In the genomic region with DNA sequence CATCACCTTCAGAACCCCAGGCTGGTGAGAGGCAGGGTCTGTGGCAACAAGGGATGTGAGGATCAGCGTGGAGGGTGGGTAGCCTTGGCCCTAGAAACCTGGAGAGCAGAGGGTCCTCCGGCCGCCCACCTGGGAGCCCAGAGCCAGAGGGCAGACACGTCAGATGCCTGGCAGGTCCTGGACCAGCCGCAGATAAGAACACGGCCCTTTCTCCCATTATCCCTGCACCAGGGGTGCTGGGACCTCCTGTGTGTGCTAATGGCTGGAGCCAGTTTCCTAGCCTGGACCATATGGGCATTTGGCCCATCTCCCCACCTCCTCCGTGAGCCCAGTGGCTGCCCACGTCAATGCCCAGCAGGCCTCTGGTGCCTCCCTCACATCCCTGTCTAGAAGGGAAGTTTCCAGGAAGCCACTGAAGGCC, we compare ENCODE assay signal across 23 cellular contexts.
"Had no signal": no experiment of that assay in that cellular context is flagged by ENCODE, and none has a peak within 500 bp of the region (broad histone marks: within the 10 kb centered on the region; RNA-seq: fewer than 3 reads in every experiment).

No MANE protein-coding gene starts in this region.

- H3K27me3 ChIP-seq: esophagus muscularis mucosa, foreskin keratinocyte, heart left ventricle, suprapubic skin, tibial nerve had no signal

- ATAC-seq: activated CD8-positive, alpha-beta T cell treated with anti-CD3 and anti-CD28 coated beads for 36 hours; activated T-cell treated with anti-CD3 and anti-CD28 coated beads, Interleukin-2, amount 50 U/mL, for 4 hours; activated T-helper 17 cell treated with anti-CD3 and anti-CD28 coated beads, Interleukin-2, amount 50 U/mL, for 72 hours; foreskin keratinocyte; heart left ventricle; left lobe of liver; psoas muscle had no signal

- H3K9ac ChIP-seq: parathyroid adenoma had no signal

- H3K9me3 ChIP-seq: esophagus muscularis mucosa, heart left ventricle, psoas muscle, suprapubic skin, tibial nerve had no signal

- H3K4me1 ChIP-seq: foreskin keratinocyte, suprapubic skin had no signal

- H3K79me2 ChIP-seq: parathyroid adenoma had no signal

- H3K4me3 ChIP-seq: esophagus muscularis mucosa, heart left ventricle, psoas muscle, suprapubic skin, tibial nerve had no signal

- DNase-seq: activated CD4-positive, alpha-beta T cell treated with anti-CD3 and anti-CD28 coated beads, Interleukin-2, amount 10 ng/mL, durations not matched to agents 7 days and 5 days; activated CD4-positive, CD25-positive, alpha-beta regulatory T cell treated with anti-CD3 and anti-CD28 coated beads, Interleukin-2, amount 50 U/mL, for 72 hours; activated CD8-positive, alpha-beta T cell treated with anti-CD3 and anti-CD28 coated beads for 36 hours; activated gamma-delta T cell treated with Interleukin-2 at 50 U/mL for 16 hours; activated T-cell treated with anti-CD3 and anti-CD28 coated beads, Interleukin-2, amount 50 U/mL, for 4 hours; dermis blood vessel endothelial cell; effector CD4-positive, alpha-beta T cell; foreskin keratinocyte; hypothalamus; immature natural killer cell; naive B cell; nephron progenitor cell; stimulated activated CD4-positive, alpha-beta T cell treated with anti-CD3 and anti-CD28 coated beads, Interleukin-15, amount 100 ng/mL, for 24 hours; stimulated activated CD4-positive, alpha-beta T cell treated with anti-CD3 and anti-CD28 coated beads, Interleukin-2, amount 100 ng/mL, for 24 hours; stimulated activated naive CD4-positive, alpha-beta T cell had no signal

- H3K27ac ChIP-seq: esophagus muscularis mucosa, foreskin keratinocyte, parathyroid adenoma, psoas muscle, suprapubic skin, tibial nerve had no signal

- H3K36me3 ChIP-seq: esophagus muscularis mucosa, heart left ventricle, suprapubic skin, tibial nerve had no signal
